21 cellular contexts compared by ENCODE assay signal in the genomic region with DNA sequence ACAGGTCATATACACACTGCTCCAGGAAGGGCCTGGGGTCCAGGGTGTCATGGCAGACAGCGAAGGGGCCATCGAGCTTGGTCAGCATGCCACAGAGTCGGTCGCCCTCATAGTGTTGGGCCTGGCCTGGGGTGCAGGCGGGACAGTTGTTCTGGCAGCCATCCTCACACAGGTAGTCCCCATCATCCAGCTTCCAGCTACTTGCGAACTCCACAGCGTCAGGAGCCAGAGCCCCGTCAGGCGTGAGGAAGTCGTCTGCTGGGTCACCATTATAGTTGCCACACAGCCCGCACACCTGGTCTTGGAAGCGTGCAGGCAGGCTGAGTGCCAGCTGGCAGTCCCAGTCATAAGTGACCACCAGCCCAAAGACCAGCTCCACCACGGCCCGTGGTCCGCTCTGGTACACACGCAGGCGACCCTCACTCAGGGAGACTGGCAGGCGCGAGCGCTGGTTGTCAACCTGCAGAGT. TPM values are rescaled to one million over a fixed set of nuclear protein-coding genes. Genes with fewer than 3 reads are reported as not detected.
A peak's percentile ranks its signal among the peaks of the same experiment; 100 is the strongest.
DNase-seq lines count a peak whose midpoint lies in the region; ATAC-seq, FAIRE-seq and TF ChIP-seq lines count a peak whose summit lies in the region.
"Had no signal": no experiment of that assay in that cellular context is flagged by ENCODE, and none has a peak within 500 bp of the region (broad histone marks: within the 10 kb centered on the region; RNA-seq: fewer than 3 reads in every experiment).

No MANE protein-coding gene starts in this region.

- no peak overlapping the region for H4K8ac ChIP-seq in H1 (ENCODE audit: extremely low read depth, insufficient read depth, low read length)

- H3K4me3 Mint-ChIP-seq in type B pancreatic cell = no peak overlapping the region
- H3K4me3 Mint-ChIP-seq: CD4-positive, alpha-beta memory T cell had no signal

- no peak overlapping the region for H3K23ac ChIP-seq in H1 (ENCODE audit: insufficient read length)

- no peaks in the 10 kb centered on the region for H3K9me3 Mint-ChIP-seq in type B pancreatic cell
- H3K9me3 Mint-ChIP-seq: CD4-positive, alpha-beta memory T cell had no signal

- TF ChIP-seq CTCF in HEK293 (tag by site-specific recombination; IDR thresholded peaks at IDR 0.05) = no peak
- no peak for TF ChIP-seq CTCF in H1 (IDR thresholded peaks at IDR 0.05; ENCODE audit: control extremely low read depth in 1 of 3, insufficient read depth in 1 of 3, low read depth in 1 of 3, low read length in 3 of 3)
- no peak for TF ChIP-seq CTCF in type B pancreatic cell (conservative IDR thresholded peaks at IDR 0.05)

- H2BK12ac ChIP-seq in H1 (ENCODE audit: low read depth, low read length) = no peak overlapping the region

- no peak overlapping the region for H4K5ac ChIP-seq in H1 (ENCODE audit: insufficient read length, low read depth, low read length)

- POLR2A ChIA-PET in HEK293 (lab: Yijun Ruan, JAX) (interaction anchor here (1.2 kb wide), 1 partner anchor 9 kb away, joined by 4 read pairs; no protein-coding TSS in a partner anchor), H1 (lab: Charles Lee; ENCODE audit: partially characterized antibody) (no interaction called here)

- H2BK5ac ChIP-seq in H1 (ENCODE audit: low read depth, low read length) = no peak overlapping the region

- no peak for DNase-seq in H1 (ENCODE audit: low read depth in 1 of 2, low spot score in 2 of 2)
- DNase-seq in type B pancreatic cell (ENCODE audit: extremely low spot score, unreplicated experiment) = peak; percentile 64
- DNase-seq in substantia nigra (lab: John Stamatoyannopoulos, UW) = no peak
- DNase-seq: CD4-positive, alpha-beta memory T cell; DMS153; GF-D8; H7; NCI-H1105; NCI-H2081; NCI-H446 treated with DMSO at 0.1 percent for 48 hours; NCI-H69; SHP77 had no signal

- H3K4me2 ChIP-seq in H1 (ENCODE audit: insufficient read depth in 1 of 2, low read depth in 2 of 2, low read length in 2 of 2) = no peak overlapping the region
- H3K4me2 ChIP-seq: BLaER1 had no signal

- TF ChIP-seq POLR2A in H1 (IDR thresholded peaks at IDR 0.05; ENCODE audit: control extremely low read depth in 1 of 2, low read depth in 2 of 2, low read length in 2 of 2) = no peak

- no peak overlapping the region for H2AFZ ChIP-seq in H1 (ENCODE audit: low read length)

- no peaks in the 10 kb centered on the region for H3K27me3 ChIP-seq in H1 (replicated peaks in 1 of 4; ENCODE audit: control insufficient read depth in 3 of 4, extremely low read depth in 1 of 4, insufficient read depth in 3 of 4, low read length in 3 of 4)
- H3K27me3 ChIP-seq in mucosa of rectum (ENCODE audit: control insufficient read depth in 2 of 2, insufficient read depth in 2 of 2, low read length in 2 of 2) = no peaks in the 10 kb centered on the region
- H3K27me3 ChIP-seq: BLaER1 had no signal

- no peak overlapping the region for H3K27ac Mint-ChIP-seq in type B pancreatic cell

- H3K36me3 Mint-ChIP-seq in type B pancreatic cell = no peaks in the 10 kb centered on the region

- H3K18ac ChIP-seq in H1 (ENCODE audit: extremely low read depth, low read length) = no peak overlapping the region

- no peak overlapping the region for H2BK15ac ChIP-seq in H1 (ENCODE audit: low read length)

- no peak overlapping the region for H2AK5ac ChIP-seq in H1 (ENCODE audit: low read depth, low read length)

- H3K27ac ChIP-seq in HEK293 (ENCODE audit: extremely low read depth, low read depth, low read length) (no peak overlapping the region), H1 (ENCODE audit: low read depth, low read length) (no peak overlapping the region), mucosa of rectum (ENCODE audit: low read depth in 2 of 2, low read length in 2 of 2) (peak overlapping the region; percentile 72 to 76), substantia nigra (ENCODE audit: low read depth, low read length, poor library complexity, severe bottlenecking) (no peak overlapping the region)
- H3K27ac ChIP-seq: BLaER1, SK-N-MC had no signal

- H3K4me1 ChIP-seq in HEK293 (ENCODE audit: control insufficient read depth, insufficient read depth, low read length) = no peaks in the 10 kb centered on the region
- no peaks in the 10 kb centered on the region for H3K4me1 ChIP-seq in H1 (replicated peaks in 1 of 4; ENCODE audit: control insufficient read depth in 3 of 4, insufficient read depth in 4 of 4, low read length in 3 of 4)
- peaks cover 16 to 29% of the 10 kb centered on the region in 2 donors for H3K4me1 ChIP-seq in mucosa of rectum (ENCODE audit: control insufficient read depth in 2 of 2, insufficient read depth in 2 of 2, low read length in 2 of 2)
- H3K4me1 ChIP-seq: BLaER1 had no signal

- TF ChIP-seq RAD21 in H1 (IDR thresholded peaks at IDR 0.05 in 1 of 2, conservative IDR thresholded peaks at IDR 0.05 in 1 of 2; ENCODE audit: low read depth in 2 of 2, low read length in 2 of 2) = no peak

- H3K9ac ChIP-seq in H1 (replicated peaks in 1 of 4; ENCODE audit: extremely low read depth in 1 of 4, low read depth in 3 of 4, low read length in 3 of 4) = no peak overlapping the region
- peak overlapping the region in 1 of 2 donors; percentile 34 for H3K9ac ChIP-seq in mucosa of rectum (ENCODE audit: low read depth in 1 of 2, low read length in 2 of 2)
- H3K9ac ChIP-seq: BLaER1 had no signal

- H3K4me3 ChIP-seq in HEK293 (ENCODE audit: low read depth, low read length) = no peak overlapping the region
- no peak overlapping the region for H3K4me3 ChIP-seq in H1 (ENCODE audit: extremely low read depth in 1 of 4, insufficient read depth in 2 of 4, low read depth in 3 of 4, low read length in 4 of 4)
- H3K4me3 ChIP-seq in mucosa of rectum (ENCODE audit: low read length in 2 of 2) = no peak overlapping the region
- H3K4me3 ChIP-seq: BLaER1, GM12878, SK-N-MC had no signal

- FAIRE-seq in H1 (lab: Jason Lieb, UNC) = no peak
- FAIRE-seq: GM12878, GM18507, RCC 7860 had no signal

- no peak overlapping the region for H3K4ac ChIP-seq in H1 (replicated peaks; ENCODE audit: insufficient read length, low read depth, low read length)

- no peaks in the 10 kb centered on the region for H4K20me1 ChIP-seq in H1 (replicated peaks in 1 of 2; ENCODE audit: control insufficient read depth in 1 of 2, insufficient read depth in 2 of 2, low read length in 2 of 2)
- H4K20me1 ChIP-seq: BLaER1 had no signal

- WGBS in H1 (ENCODE audit: extremely low coverage in 1 of 2, insufficient coverage in 1 of 2, insufficient read length in 1 of 2, insufficient replicate concordance in 2 of 2, low coverage in 1 of 2, low lambda C conversion rate in 2 of 2, missing lambda C conversion rate in 1 of 2), 2 experiments = 90% methylated on average over 20 of the region's 20 CpGs; no CpG with 5 or more reads in 1 of the 2 experiments

- H3K9me3 ChIP-seq in HEK293 (ENCODE audit: control insufficient read depth, insufficient read depth, low read depth, low read length) (no peaks in the 10 kb centered on the region), H1 (ENCODE audit: insufficient read depth in 2 of 2, low read depth in 1 of 2, low read length in 1 of 2) (no peaks in the 10 kb centered on the region), mucosa of rectum (ENCODE audit: control insufficient read depth in 2 of 2, low read length in 2 of 2) (no peaks in the 10 kb centered on the region)
- H3K9me3 ChIP-seq: BLaER1 had no signal

- H3K4me1 Mint-ChIP-seq in type B pancreatic cell (ENCODE audit: unreplicated experiment) = no peaks in the 10 kb centered on the region

- no peak for TF ChIP-seq EP300 in H1 (IDR thresholded peaks at IDR 0.05; ENCODE audit: borderline replicate concordance in 1 of 2, low read depth in 2 of 2, low read length in 2 of 2)

- CTCF ChIA-PET in HEK293 (lab: Yijun Ruan, JAX) = interaction anchor here (0.5 to 0.7 kb wide), 3 partner anchors 11 to 246 kb away, joined by 3 to 4 read pairs (median 3); no protein-coding TSS in a partner anchor
- CTCF ChIA-PET in H1 (lab: Charles Lee; ENCODE audit: partially characterized antibody) = no interaction called here

- H3K79me1 ChIP-seq in H1 (ENCODE audit: low read depth, low read length) = no peaks in the 10 kb centered on the region

- 0 out of 2 replicates have a peak, but pooled peaks cover 2% of the 10 kb centered on the region for H3K23me2 ChIP-seq in H1 (ENCODE audit: low read depth, low read length)

- no peak overlapping the region for H3K14ac ChIP-seq in H1 (ENCODE audit: insufficient read length)

- H3K36me3 ChIP-seq in HEK293 (ENCODE audit: control insufficient read depth in 2 of 2, insufficient read depth in 1 of 2, low read length in 2 of 2) = no peaks in the 10 kb centered on the region; a peak in 1 of 3 replicates
- H3K36me3 ChIP-seq in H1 (ENCODE audit: control insufficient read depth in 2 of 4, insufficient read depth in 4 of 4, low read length in 3 of 4) = no peaks in the 10 kb centered on the region
- H3K36me3 ChIP-seq in mucosa of rectum (ENCODE audit: control insufficient read depth in 2 of 2, insufficient read depth in 2 of 2, low read length in 2 of 2) = peaks cover 18 to 27% of the 10 kb centered on the region in 2 donors
- H3K36me3 ChIP-seq: BLaER1 had no signal

- H3K56ac ChIP-seq in H1 (replicated peaks; ENCODE audit: insufficient read length, low read depth, low read length) = no peak overlapping the region

- ATAC-seq in HG02973 (IDR thresholded peaks at IDR 0.05; ENCODE audit: unreplicated experiment) (no peak), HG03039 (IDR thresholded peaks at IDR 0.05; ENCODE audit: unreplicated experiment) (no peak)
- ATAC-seq: GM12878 had no signal

- H3K79me2 ChIP-seq in H1 (ENCODE audit: control insufficient read depth in 1 of 2, insufficient read depth in 2 of 2, low read length in 2 of 2) = no peaks in the 10 kb centered on the region

- H2BK20ac ChIP-seq in H1 (ENCODE audit: low read length) = no peak overlapping the region

- H4K91ac ChIP-seq in H1 (replicated peaks; ENCODE audit: insufficient read length, low read length) = peak overlapping the region; percentile 27

- no peak overlapping the region for H2BK120ac ChIP-seq in H1 (replicated peaks; ENCODE audit: low read depth, low read length)

- H3K27me3 Mint-ChIP-seq in type B pancreatic cell = no peaks in the 10 kb centered on the region
- H3K27me3 Mint-ChIP-seq: CD4-positive, alpha-beta memory T cell had no signal

RNA-seq across cellular contexts. Expression of a gene that starts 16.2 kb away (rescaled TPM):
- total RNA-seq in H1 (2021; fragmentation: NEBNext Ultra II Directional; extraction: Animal tissue kit (Norgen Biotek cat#: 25700)) = 2.9 and 3.1 TPM in 2 replicates
- polyA plus RNA-seq in H1 (2011; rRNA removed) = 1.1 and 2.6 TPM in 2 replicates
- polyA plus RNA-seq in H1 (2011; cell fraction: cytosol; rRNA removed) = 2.0 TPM
- 7.4 TPM for polyA plus RNA-seq in H1 (2011; cell fraction: nucleus; rRNA removed)
- 1.6 to 3.0 TPM (median 2.0 TPM) in 4 replicates for polyA plus RNA-seq in H1 (2012, experiment 1 of 2)
- polyA plus RNA-seq in H1 (2012, experiment 2 of 2) = 1.2 TPM
- 0.61 TPM for polyA plus RNA-seq in H1 (2013, experiment 1 of 2)
- 0.55 TPM for polyA plus RNA-seq in H1 (2013, experiment 2 of 2)
- 1.2 and 2.8 TPM in 2 replicates for polyA minus RNA-seq in H1 (2011; rRNA and poly(A)+ RNA removed)
- 4.7 TPM for polyA minus RNA-seq in H1 (2011; cell fraction: cytosol; rRNA and poly(A)+ RNA removed)
- 7.3 TPM for polyA minus RNA-seq in H1 (2011; cell fraction: nucleus; rRNA and poly(A)+ RNA removed)
- total RNA-seq in type B pancreatic cell (ENCODE audit: low replicate concordance) = 7.8 and 10.0 TPM in 2 replicates

RNA-seq across cellular contexts. Expression of a gene that starts 52.7 kb away (rescaled TPM):
- total RNA-seq in H1 (2021; fragmentation: NEBNext Ultra II Directional; extraction: Animal tissue kit (Norgen Biotek cat#: 25700)) = 126 and 127 TPM in 2 replicates
- 116 and 148 TPM in 2 replicates for polyA plus RNA-seq in H1 (2011; rRNA removed)
- 128 TPM for polyA plus RNA-seq in H1 (2011; cell fraction: cytosol; rRNA removed)
- 158 TPM for polyA plus RNA-seq in H1 (2011; cell fraction: nucleus; rRNA removed)
- polyA plus RNA-seq in H1 (2012, experiment 1 of 2) = 130 to 163 TPM (median 157 TPM) in 4 replicates
- polyA plus RNA-seq in H1 (2012, experiment 2 of 2) = 164 TPM
- polyA plus RNA-seq in H1 (2013, experiment 1 of 2) = 79.2 TPM
- polyA plus RNA-seq in H1 (2013, experiment 2 of 2) = 73.0 TPM
- polyA minus RNA-seq in H1 (2011; rRNA and poly(A)+ RNA removed) = 48.7 and 77.4 TPM in 2 replicates
- 70.6 TPM for polyA minus RNA-seq in H1 (2011; cell fraction: cytosol; rRNA and poly(A)+ RNA removed)
- 36.8 TPM for polyA minus RNA-seq in H1 (2011; cell fraction: nucleus; rRNA and poly(A)+ RNA removed)
- total RNA-seq in type B pancreatic cell (ENCODE audit: low replicate concordance) = 100 and 102 TPM in 2 replicates

Comparison
In these comparisons a context has a peak if more than half of its experiments do, and no peak if none do; other contexts are left out.
1. H3K27ac ChIP-seq: peak in mucosa of rectum (2 of 2); none in HEK293 (single experiment), H1 (single experiment) and substantia nigra (single experiment).